In the genomic region with DNA sequence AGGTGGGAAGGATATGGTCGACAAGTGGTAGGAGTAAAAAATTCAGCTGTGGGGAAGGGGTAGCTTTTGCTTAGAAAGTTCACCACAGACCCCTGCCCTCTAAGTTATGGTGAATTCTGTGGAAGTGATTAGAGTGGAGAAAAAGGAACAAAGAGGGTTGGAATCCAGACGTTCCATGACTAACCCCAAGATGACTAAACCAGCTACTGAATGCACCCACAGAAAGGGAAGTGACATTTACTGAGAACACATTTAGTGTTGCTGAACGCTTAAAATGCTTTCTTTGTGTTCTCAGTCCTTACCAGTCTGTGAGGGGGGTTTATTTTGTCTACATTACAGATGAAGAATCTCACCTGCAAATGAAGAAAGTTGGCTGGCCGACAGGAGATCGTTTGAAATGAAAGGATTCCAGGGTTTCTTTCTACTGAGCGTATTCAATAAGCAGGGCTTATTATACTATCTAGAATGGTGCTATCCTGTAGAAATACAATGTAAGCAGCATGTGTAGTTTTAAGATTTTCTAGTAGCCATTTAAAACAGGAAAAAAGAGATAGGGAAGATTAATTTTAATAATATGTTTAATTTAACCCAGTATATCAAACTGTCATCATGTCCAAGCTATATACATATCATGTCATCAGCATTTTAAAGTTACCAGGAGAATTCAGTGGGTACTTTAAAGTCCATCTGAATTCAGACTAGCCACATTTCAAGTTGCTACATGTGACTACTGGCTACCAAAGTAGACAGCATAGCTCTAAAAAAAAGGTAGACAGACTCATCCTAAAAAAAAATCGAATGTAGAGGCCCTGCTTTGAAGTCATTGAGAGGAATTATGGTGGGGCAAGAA, we compare ENCODE assay signal across 8 cellular contexts.
DNase-seq lines count a peak whose midpoint lies in the region; ATAC-seq, FAIRE-seq and TF ChIP-seq lines count a peak whose summit lies in the region.

No MANE protein-coding gene starts in this region.

- no peaks in the 10 kb centered on the region for H4K20me1 ChIP-seq in HepG2 (ENCODE audit: insufficient read depth, low read length)

- H3K27ac ChIP-seq in HepG2 (ENCODE audit: extremely low read length, insufficient read depth, low read length) = peak overlapping the region; percentile 2
- peak overlapping the region; percentile 39 to 67 for H3K27ac ChIP-seq in testis

- 69% methylated on average over 7 of the region's 7 CpGs for WGBS in HepG2 (ENCODE audit: low lambda C conversion rate)
- 46 to 50% methylated on average over 7 of the region's 7 CpGs for WGBS in testis, 2 donors

- H3K79me2 ChIP-seq in HepG2 (ENCODE audit: insufficient read depth, low read length) = peaks cover 55% of the 10 kb centered on the region

- TF ChIP-seq EP300 in HepG2 (IDR thresholded peaks at IDR 0.05; ENCODE audit: low read depth in 2 of 2, low read length in 2 of 2) = no peak
- TF ChIP-seq EP300 in HepG2 (CRISPR knock-in tag; IDR thresholded peaks at IDR 0.05; ENCODE audit: borderline replicate concordance) = no peak

- H3K4me1 ChIP-seq in HepG2 (ENCODE audit: insufficient read depth, low read length) (peaks cover 43% of the 10 kb centered on the region), testis (peaks cover 11% of the 10 kb centered on the region)

- H3K27me3 ChIP-seq in HepG2 (ENCODE audit: control insufficient read depth in 1 of 2, insufficient read depth in 2 of 2, low read length in 2 of 2) (no peaks in the 10 kb centered on the region), testis (no peaks in the 10 kb centered on the region)

- H3K4me2 ChIP-seq in HepG2 (ENCODE audit: low read depth, low read length) = no peak overlapping the region

- peak; percentile 47 for DNase-seq in GM13976 (ENCODE audit: low spot score)
- DNase-seq in H54 (ENCODE audit: insufficient read length, low spot score) = no peak
- DNase-seq in M059J (ENCODE audit: low read depth) = peak; percentile 94
- DNase-seq in astrocyte of the cerebellum (ENCODE audit: low read depth) = peak; percentile 92
- peak; percentile 57 for DNase-seq in HepG2 (ENCODE audit: low spot score)
- no peak for DNase-seq in testis
- DNase-seq in activated CD8-positive, alpha-beta memory T cell treated with anti-CD3 and anti-CD28 coated beads for 24 hours = no peak
- no peak for DNase-seq in NCI-H2107 treated with DMSO at 0.1 percent for 48 hours (lab: John Stamatoyannopoulos, UW; ENCODE audit: unreplicated experiment)

- POLR2A ChIA-PET in HepG2 (lab: Yijun Ruan, JAX) = interaction anchor here (0.6 kb wide), 1 partner anchor 122 kb away, joined by 3 read pairs; no protein-coding TSS in a partner anchor

- H3K9ac ChIP-seq in HepG2 (ENCODE audit: insufficient read depth, low read depth, low read length) = no peak overlapping the region

- H3K36me3 ChIP-seq in HepG2 (replicated peaks in 1 of 2; ENCODE audit: control insufficient read depth in 1 of 2, insufficient read depth in 2 of 2, low read length in 2 of 2) = no peaks in the 10 kb centered on the region
- no peaks in the 10 kb centered on the region for H3K36me3 ChIP-seq in testis (ENCODE audit: low read depth, missing control alignments)

- H3K4me3 ChIP-seq in astrocyte of the cerebellum (ENCODE audit: low read depth, low read length) = no peak overlapping the region
- no peak overlapping the region for H3K4me3 ChIP-seq in HepG2 (replicated peaks in 1 of 3; ENCODE audit: insufficient read depth in 1 of 3, low read depth in 2 of 3, low read length in 3 of 3)
- H3K4me3 ChIP-seq in testis = no peak overlapping the region

- in situ Hi-C loops in GM13976 (cut with MboI; ENCODE audit: low sequenced_read_pairs, unreplicated experiment) (loop anchor here (25.0 kb wide), 1 partner anchor 232 kb away; no protein-coding TSS in a partner anchor), astrocyte of the cerebellum (cut with HindIII; ENCODE audit: low sequenced_read_pairs) (no loop called here), HepG2 (cut with HindIII; ENCODE audit: extremely low pct_ligation_motif_present, low pct_unique_long_range_greater_than_20kb) (loop anchor here (25.0 kb wide), 1 partner anchor 382 kb away; no protein-coding TSS in a partner anchor)

- FAIRE-seq in H54 (lab: Jason Lieb, UNC) = peak; percentile 99
- no peak for FAIRE-seq in HepG2 (lab: Jason Lieb, UNC)

- BruUV-seq in HepG2 (replicated peaks; lab: Mats Ljungman, UMichigan) = no TSS peak

- CTCF ChIA-PET in HepG2 (lab: Yijun Ruan, JAX; ENCODE audit: low intra/inter-chr PET ratio, low total read pairs) = no interaction called here

- ATAC-seq in HepG2 = no peak

- H3K9me3 ChIP-seq in HepG2 (ENCODE audit: low read length) (no peaks in the 10 kb centered on the region), testis (no peaks in the 10 kb centered on the region)

- H2AFZ ChIP-seq in HepG2 (ENCODE audit: low read length) = no peak overlapping the region

- TF ChIP-seq POLR2A in H54 (IDR thresholded peaks at IDR 0.05; ENCODE audit: low read depth, low read length) (no peak), HepG2 (IDR thresholded peaks at IDR 0.05; ENCODE audit: insufficient read depth in 1 of 2, low read depth in 2 of 2, low read length in 2 of 2) (no peak), testis (IDR thresholded peaks at IDR 0.05) (no peak)

- no peak for TF ChIP-seq RAD21 in HepG2 (CRISPR knock-in tag; IDR thresholded peaks at IDR 0.05)

- no peak for TF ChIP-seq CTCF in GM13976 (IDR thresholded peaks at IDR 0.05; ENCODE audit: borderline replicate concordance, control extremely low read depth, extremely low read depth, insufficient read depth, missing control alignments)
- TF ChIP-seq CTCF in astrocyte of the cerebellum (IDR thresholded peaks at IDR 0.05; ENCODE audit: low read depth, low read length, missing control alignments) = no peak
- TF ChIP-seq CTCF in HepG2 (CRISPR knock-in tag; IDR thresholded peaks at IDR 0.05) = no peak
- no peak for TF ChIP-seq CTCF in testis (IDR thresholded peaks at IDR 0.05)

- intact Hi-C loops in HepG2 (cut with micrococcal nuclease; ENCODE audit: unreplicated experiment) (no loop called here), testis (cut with DNase I; ENCODE audit: low total_unique reads) (no loop called here)

TF ChIP-seq in HepG2, 621 proteins besides CTCF, POLR2A, EP300 and RAD21:
- TF ChIP-seq ELF1 (CRISPR knock-in tag; IDR thresholded peaks at IDR 0.05) (no peak), SIN3A (IDR thresholded peaks at IDR 0.05; ENCODE audit: borderline replicate concordance, low read depth, low read length) (no peak), CCDC6 (CRISPR knock-in tag; IDR thresholded peaks at IDR 0.05) (no peak), ZNF652 (CRISPR knock-in tag; IDR thresholded peaks at IDR 0.05; ENCODE audit: borderline replicate concordance, low read depth) (no peak), ZNF367 (CRISPR knock-in tag; IDR thresholded peaks at IDR 0.05; ENCODE audit: borderline replicate concordance) (no peak), HCFC1 (IDR thresholded peaks at IDR 0.05; ENCODE audit: low read depth, low read length) (no peak), TEAD3 (CRISPR knock-in tag; optimal IDR thresholded peaks at IDR 0.05; ENCODE audit: borderline replicate concordance) (no peak), ZNF121 (CRISPR knock-in tag; IDR thresholded peaks at IDR 0.05) (no peak)

Comparison
In these comparisons a context has a peak if more than half of its experiments do, and no peak if none do; other contexts are left out.
1. DNase-seq: peak in GM13976 (single experiment), M059J (single experiment), astrocyte of the cerebellum (single experiment) and HepG2 (single experiment); none in H54 (single experiment), testis (single experiment), activated CD8-positive, alpha-beta memory T cell treated with anti-CD3 and anti-CD28 coated beads for 24 hours (single experiment) and NCI-H2107 treated with DMSO at 0.1 percent for 48 hours (single experiment).